ENCODE assay signal across 10 cellular contexts in genomic region chr5:82405618-82406199, GRCh38.
A peak's percentile ranks its signal among the peaks of the same experiment; 100 is the strongest.
DNase-seq lines count a peak whose midpoint lies in the region; ATAC-seq and TF ChIP-seq lines count a peak whose summit lies in the region.
"Had no signal": no experiment of that assay in that cellular context is flagged by ENCODE, and none has a peak within 500 bp of the region (broad histone marks: within the 10 kb centered on the region; RNA-seq: fewer than 3 reads in every experiment).

No MANE protein-coding gene starts in this region.

- H3K27me3 Mint-ChIP-seq in activated CD4-positive, alpha-beta memory T cell treated with anti-CD3 and anti-CD28 coated beads, Interleukin-2, amount 10 ng/mL, durations not matched to agents 7 days and 5 days, result no peaks in the 10 kb centered on the region
- no peaks in the 10 kb centered on the region for H3K27me3 Mint-ChIP-seq in CD4-positive, alpha-beta T cell
- H3K27me3 Mint-ChIP-seq: activated T-cell treated with anti-CD3 and anti-CD28 coated beads, Interleukin-2, amount 50 U/mL, for 24 hours; naive B cell had no signal

- H3K4me1 ChIP-seq in mesenchymal stem cell (ENCODE audit: control insufficient read depth, insufficient read depth, low read depth, low read length), result no peaks in the 10 kb centered on the region

- intact Hi-C loops in CD4-positive, alpha-beta T cell (cut with DNase I, micrococcal nuclease), result no loop called here

- peak overlapping the region; percentile 12 for H3K4me2 ChIP-seq in mesenchymal stem cell (ENCODE audit: low read length, poor library complexity, severe bottlenecking)

- no peak overlapping the region for H3K23ac ChIP-seq in mesenchymal stem cell (ENCODE audit: low read length in 2 of 2)

- H3K14ac ChIP-seq in mesenchymal stem cell (ENCODE audit: low read length in 2 of 2), result no peak overlapping the region

- peak overlapping the region; percentile 72 for H3K9ac ChIP-seq in mesenchymal stem cell (ENCODE audit: low read length)

- H3K9me3 Mint-ChIP-seq in activated CD4-positive, alpha-beta memory T cell treated with anti-CD3 and anti-CD28 coated beads, Interleukin-2, amount 10 ng/mL, durations not matched to agents 7 days and 5 days, result peaks cover 8% of the 10 kb centered on the region
- H3K9me3 Mint-ChIP-seq in CD4-positive, alpha-beta T cell, result peaks cover 4% of the 10 kb centered on the region

- no peaks in the 10 kb centered on the region for H3K36me3 Mint-ChIP-seq in activated CD4-positive, alpha-beta memory T cell treated with anti-CD3 and anti-CD28 coated beads, Interleukin-2, amount 10 ng/mL, durations not matched to agents 7 days and 5 days (ENCODE audit: low read depth)
- H3K36me3 Mint-ChIP-seq in CD4-positive, alpha-beta T cell (ENCODE audit: low read depth), result no peaks in the 10 kb centered on the region
- H3K36me3 Mint-ChIP-seq: naive B cell had no signal

- H4K8ac ChIP-seq in mesenchymal stem cell (ENCODE audit: low read length), result no peak overlapping the region

- no peak for TF ChIP-seq CTCF in BJ (IDR thresholded peaks at IDR 0.05; ENCODE audit: insufficient read depth, low read depth, low read length)
- TF ChIP-seq CTCF in CD4-positive, alpha-beta T cell (IDR thresholded peaks at IDR 0.05), result no peak

- no peaks in the 10 kb centered on the region for H3K4me1 Mint-ChIP-seq in activated CD4-positive, alpha-beta memory T cell treated with anti-CD3 and anti-CD28 coated beads, Interleukin-2, amount 10 ng/mL, durations not matched to agents 7 days and 5 days
- H3K4me1 Mint-ChIP-seq in CD4-positive, alpha-beta T cell (ENCODE audit: low read depth), result no peaks in the 10 kb centered on the region
- H3K4me1 Mint-ChIP-seq: naive B cell had no signal

- 67% methylated on average over 2 of the region's 4 CpGs for WGBS in mesenchymal stem cell

- H3K9me3 ChIP-seq in mesenchymal stem cell (ENCODE audit: control insufficient read depth, low read length), result peaks cover 19% of the 10 kb centered on the region
- H3K9me3 ChIP-seq in CD4-positive, alpha-beta T cell (ENCODE audit: control insufficient read depth, low read length), result peaks cover 8% of the 10 kb centered on the region

- no peak overlapping the region for H2BK15ac ChIP-seq in mesenchymal stem cell (ENCODE audit: low read depth, poor library complexity, severe bottlenecking)

- H2AK5ac ChIP-seq in mesenchymal stem cell (ENCODE audit: low read length, severe bottlenecking), result no peak overlapping the region

- H3K18ac ChIP-seq in mesenchymal stem cell (ENCODE audit: low read depth in 1 of 2, low read length in 2 of 2), result no peak overlapping the region

- H3K4ac ChIP-seq in mesenchymal stem cell (ENCODE audit: low read depth in 1 of 2, low read length in 2 of 2), result no peak overlapping the region

- no peaks in the 10 kb centered on the region for H3K79me1 ChIP-seq in mesenchymal stem cell (replicated peaks; ENCODE audit: low read length, poor library complexity, severe bottlenecking)

- peak; percentile 91 for DNase-seq in BJ (ENCODE audit: low read depth)
- DNase-seq in NCI-H1436 (lab: John Stamatoyannopoulos, UW), result peak; percentile 46
- DNase-seq in brain pericyte (ENCODE audit: low read depth, low spot score), result peak; percentile 81
- peak; percentile 95 for DNase-seq in mesenchymal stem cell
- no peak for DNase-seq in activated CD4-positive, alpha-beta memory T cell treated with anti-CD3 and anti-CD28 coated beads, Interleukin-2, amount 10 ng/mL, durations not matched to agents 7 days and 5 days
- DNase-seq in CD4-positive, alpha-beta T cell, result no peak
- no peak for DNase-seq in activated gamma-delta T cell (lab: John Stamatoyannopoulos, UW)
- DNase-seq: activated T-cell treated with anti-CD3 and anti-CD28 coated beads, Interleukin-2, amount 50 U/mL, for 24 hours; naive B cell had no signal

- no peak overlapping the region for H3K4me3 ChIP-seq in BJ (ENCODE audit: low read depth, low read length)
- H3K4me3 ChIP-seq in mesenchymal stem cell (ENCODE audit: insufficient read depth in 1 of 2, low read depth in 1 of 2, low read length in 2 of 2), result no peak overlapping the region

- H2BK120ac ChIP-seq in mesenchymal stem cell (ENCODE audit: low read depth, low read length), result no peak overlapping the region

- CTCF ChIA-PET in BJ (lab: Yijun Ruan, JAX), result interaction anchor here (0.9 kb wide), 1 partner anchor 22 kb away, joined by 3 read pairs; no protein-coding TSS in a partner anchor
- CTCF ChIA-PET in activated CD4-positive, alpha-beta memory T cell treated with anti-CD3 and anti-CD28 coated beads, Interleukin-2, amount 10 ng/mL, durations not matched to agents 7 days and 5 days (lab: Charles Lee), result no interaction called here
- CTCF ChIA-PET in CD4-positive, alpha-beta T cell (lab: Charles Lee), result no interaction called here

- H3K27ac ChIP-seq in mesenchymal stem cell (ENCODE audit: low read length, poor library complexity, severe bottlenecking), result peak overlapping the region; percentile 70
- no peak overlapping the region for H3K27ac ChIP-seq in CD4-positive, alpha-beta T cell (ENCODE audit: low read depth, low read length)

- ATAC-seq in CD4-positive, alpha-beta T cell (ENCODE audit: poor library complexity), result no peak
- no peak for ATAC-seq in GM21526 (IDR thresholded peaks at IDR 0.05; ENCODE audit: low FRiP score, unreplicated experiment)

- no peak overlapping the region for H2AFZ ChIP-seq in mesenchymal stem cell (ENCODE audit: low read depth, low read length)

- H2BK12ac ChIP-seq in mesenchymal stem cell (ENCODE audit: low read length in 2 of 2), result no peak overlapping the region

- H3K36me3 ChIP-seq in BJ (ENCODE audit: control insufficient read depth, insufficient read depth, low read length), result no peaks in the 10 kb centered on the region
- no peaks in the 10 kb centered on the region for H3K36me3 ChIP-seq in mesenchymal stem cell (ENCODE audit: control insufficient read depth in 1 of 2, insufficient read depth in 2 of 2, low read depth in 1 of 2, low read length in 2 of 2)

- POLR2A ChIA-PET in BJ (lab: Charles Lee), result no interaction called here
- POLR2A ChIA-PET in activated CD4-positive, alpha-beta memory T cell treated with anti-CD3 and anti-CD28 coated beads, Interleukin-2, amount 10 ng/mL, durations not matched to agents 7 days and 5 days (lab: Charles Lee), result no interaction called here
- POLR2A ChIA-PET in CD4-positive, alpha-beta T cell (lab: Charles Lee), result no interaction called here

- no peak overlapping the region for H4K91ac ChIP-seq in mesenchymal stem cell (ENCODE audit: low read length)

- H3K27me3 ChIP-seq in BJ (ENCODE audit: control insufficient read depth, insufficient read depth, low read length), result no peaks in the 10 kb centered on the region
- H3K27me3 ChIP-seq in mesenchymal stem cell (ENCODE audit: control insufficient read depth in 1 of 2, insufficient read depth in 1 of 2, low read length in 2 of 2), result no peaks in the 10 kb centered on the region
- no peaks in the 10 kb centered on the region for H3K27me3 ChIP-seq in CD4-positive, alpha-beta T cell (ENCODE audit: control insufficient read depth, insufficient read depth, low read length)

- no peak overlapping the region for H3K27ac Mint-ChIP-seq in activated CD4-positive, alpha-beta memory T cell treated with anti-CD3 and anti-CD28 coated beads, Interleukin-2, amount 10 ng/mL, durations not matched to agents 7 days and 5 days
- no peak overlapping the region for H3K27ac Mint-ChIP-seq in CD4-positive, alpha-beta T cell
- H3K27ac Mint-ChIP-seq: activated T-cell treated with anti-CD3 and anti-CD28 coated beads, Interleukin-2, amount 50 U/mL, for 24 hours; naive B cell had no signal

- H3K4me3 Mint-ChIP-seq in activated CD4-positive, alpha-beta memory T cell treated with anti-CD3 and anti-CD28 coated beads, Interleukin-2, amount 10 ng/mL, durations not matched to agents 7 days and 5 days, result no peak overlapping the region
- H3K4me3 Mint-ChIP-seq in CD4-positive, alpha-beta T cell, result no peak overlapping the region
- H3K4me3 Mint-ChIP-seq: activated T-cell treated with anti-CD3 and anti-CD28 coated beads, Interleukin-2, amount 50 U/mL, for 24 hours; naive B cell had no signal

- no peak overlapping the region for H2BK5ac ChIP-seq in mesenchymal stem cell (ENCODE audit: low read depth, low read length, poor library complexity, severe bottlenecking)

Comparison
In these comparisons a context has a peak if more than half of its experiments do, and no peak if none do; other contexts are left out.
1. DNase-seq: peak in BJ (single experiment), NCI-H1436 (single experiment), brain pericyte (single experiment) and mesenchymal stem cell (single experiment); none in activated CD4-positive, alpha-beta memory T cell treated with anti-CD3 and anti-CD28 coated beads, Interleukin-2, amount 10 ng/mL, durations not matched to agents 7 days and 5 days (single experiment), CD4-positive, alpha-beta T cell (0 of 10) and activated gamma-delta T cell (single experiment).